ENCODE assay signal across 15 cellular contexts in the genomic region with DNA sequence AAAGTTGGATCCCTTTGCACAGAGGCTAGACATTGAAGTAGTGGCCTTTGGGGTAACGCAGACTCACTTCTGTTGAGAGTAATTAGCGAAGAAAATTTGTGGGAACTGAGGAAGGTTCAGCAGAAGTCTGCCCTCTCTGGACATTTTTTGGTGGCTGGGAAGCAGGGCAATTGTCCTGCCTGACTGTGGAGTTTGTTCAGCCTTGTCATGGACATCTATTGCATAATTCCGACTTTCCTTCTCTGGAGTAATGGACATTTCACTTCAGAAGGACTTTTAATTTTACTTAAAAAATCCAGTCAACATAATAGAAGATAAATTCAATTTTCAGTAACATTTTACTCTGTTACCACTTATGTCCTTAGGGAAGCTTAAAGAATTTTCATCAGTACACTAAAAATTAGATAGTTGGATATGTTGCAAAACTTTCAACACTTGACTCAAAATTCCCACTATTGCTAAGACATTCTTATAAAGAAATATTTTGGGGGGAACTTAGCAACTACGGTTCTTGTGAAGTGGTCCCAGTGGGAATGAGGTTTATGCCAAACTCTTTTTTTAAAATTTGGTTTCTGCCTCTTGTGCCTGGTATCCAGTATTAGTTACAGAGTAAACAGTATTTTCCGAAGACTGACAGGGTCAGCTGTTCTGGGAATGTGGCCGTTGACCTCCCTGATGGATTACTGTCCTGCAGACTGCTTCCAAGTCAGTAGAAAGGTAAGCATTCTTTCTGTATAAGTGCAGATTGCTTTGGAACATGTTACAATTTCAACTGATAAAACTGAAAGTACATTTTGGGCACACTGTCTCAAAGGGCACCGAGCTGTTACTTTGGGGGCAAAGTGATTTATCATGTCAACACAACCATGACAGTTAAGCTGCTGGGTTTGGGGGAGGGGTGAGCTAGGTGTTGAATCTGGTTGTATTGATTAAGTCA.
A peak's percentile ranks its signal among the peaks of the same experiment; 100 is the strongest.
DNase-seq lines count a peak whose midpoint lies in the region; ATAC-seq and TF ChIP-seq lines count a peak whose summit lies in the region.
"Had no signal": no experiment of that assay in that cellular context is flagged by ENCODE, and none has a peak within 500 bp of the region (broad histone marks: within the 10 kb centered on the region; RNA-seq: fewer than 3 reads in every experiment).

No MANE protein-coding gene starts in this region.

- H3K9me3 ChIP-seq in Caco-2 = no peaks in the 10 kb centered on the region
- no peaks in the 10 kb centered on the region for H3K9me3 ChIP-seq in right cardiac atrium (ENCODE audit: control insufficient read depth, low read length)
- no peaks in the 10 kb centered on the region; the same call in 1 of the 2 replicates for H3K9me3 ChIP-seq in BE2C

- CTCF ChIA-PET in Caco-2 (lab: Charles Lee) (no interaction called here), RWPE1 (lab: Yijun Ruan, JAX) (interaction anchor here (0.7 kb wide), 3 partner anchors 172 to 352 kb away, joined by 3 to 4 read pairs (median 3); no protein-coding TSS in a partner anchor)

- H3K4me1 Mint-ChIP-seq in Caco-2 (ENCODE audit: low read depth, unreplicated experiment) = peaks cover 8% of the 10 kb centered on the region
- H3K4me1 Mint-ChIP-seq: immature natural killer cell had no signal

- TF ChIP-seq CTCF in Caco-2 (IDR thresholded peaks at IDR 0.05; ENCODE audit: insufficient read depth in 1 of 2, low read depth in 1 of 2, low read length in 1 of 2, severe bottlenecking in 1 of 2, unreplicated experiment in 1 of 2) (no peak), astrocyte of the cerebellum (IDR thresholded peaks at IDR 0.05; ENCODE audit: low read depth, low read length, missing control alignments) (no peak), BE2C (IDR thresholded peaks at IDR 0.05; ENCODE audit: low read depth, low read length) (no peak), RWPE1 (conservative IDR thresholded peaks at IDR 0.05; ENCODE audit: low read depth) (no peak)

- no peaks in the 10 kb centered on the region for H3K27me3 Mint-ChIP-seq in Caco-2 (ENCODE audit: insufficient read depth, unreplicated experiment)
- H3K27me3 Mint-ChIP-seq: activated CD4-positive, alpha-beta memory T cell treated with anti-CD3 and anti-CD28 coated beads for 36 hours had no signal

- H3K36me3 Mint-ChIP-seq in Caco-2 (ENCODE audit: insufficient read depth, unreplicated experiment) = no peaks in the 10 kb centered on the region
- H3K36me3 Mint-ChIP-seq: activated CD4-positive, alpha-beta memory T cell treated with anti-CD3 and anti-CD28 coated beads for 36 hours; immature natural killer cell had no signal

- no peak overlapping the region for H3K27ac Mint-ChIP-seq in Caco-2 (ENCODE audit: unreplicated experiment)
- H3K27ac Mint-ChIP-seq: activated CD4-positive, alpha-beta memory T cell treated with anti-CD3 and anti-CD28 coated beads for 36 hours; immature natural killer cell had no signal

- 41% methylated on average over 7 of the region's 7 CpGs for WGBS in right cardiac atrium

- H3K4me1 ChIP-seq in Caco-2 (peaks cover 25% of the 10 kb centered on the region), right cardiac atrium (ENCODE audit: control insufficient read depth, insufficient read depth, low read length) (peaks cover 2% of the 10 kb centered on the region), BE2C (no peaks in the 10 kb centered on the region)

- no peak overlapping the region for H3K4me3 Mint-ChIP-seq in Caco-2 (ENCODE audit: unreplicated experiment)
- H3K4me3 Mint-ChIP-seq: activated CD4-positive, alpha-beta memory T cell treated with anti-CD3 and anti-CD28 coated beads for 36 hours; immature natural killer cell had no signal

- H3K27ac ChIP-seq in right cardiac atrium (ENCODE audit: low read length) (peak overlapping the region; percentile 81), RWPE1 (no peak overlapping the region)
- H3K27ac ChIP-seq: epithelial cell of prostate had no signal

- ATAC-seq in right cardiac atrium (peak; percentile 81 to 90), sciatic nerve (peak; percentile 87)

- in situ Hi-C loops in astrocyte of the cerebellum (cut with HindIII; ENCODE audit: low sequenced_read_pairs) = no loop called here

- H3K27me3 ChIP-seq in Caco-2 (replicated peaks; ENCODE audit: control insufficient read depth, insufficient read depth, low read length) (no peaks in the 10 kb centered on the region), right cardiac atrium (ENCODE audit: control insufficient read depth, insufficient read depth) (no peaks in the 10 kb centered on the region), BE2C (no peaks in the 10 kb centered on the region)

- intact Hi-C loops in Caco-2 (cut with micrococcal nuclease; ENCODE audit: unreplicated experiment) (no loop called here), right cardiac atrium (cut with DNase I) (no loop called here), sciatic nerve (cut with DNase I) (no loop called here)

- H3K36me3 ChIP-seq in Caco-2 (ENCODE audit: control insufficient read depth, insufficient read depth, low read length) (no peaks in the 10 kb centered on the region), BE2C (no peaks in the 10 kb centered on the region)

- POLR2A ChIA-PET in Caco-2 (lab: Charles Lee) = interaction anchor here (0.6 kb wide), 1 partner anchor 201 kb away, joined by 3 read pairs; no protein-coding TSS in a partner anchor
- POLR2A ChIA-PET in RWPE1 (lab: Yijun Ruan, JAX; ENCODE audit: low non-redundant PET) = no interaction called here

- peak; percentile 28 to 38 for DNase-seq in Caco-2
- DNase-seq in astrocyte of the cerebellum (ENCODE audit: low read depth) = peak; percentile 24
- peak; percentile 28 to 48 (median 46) for DNase-seq in right cardiac atrium
- DNase-seq in sciatic nerve (ENCODE audit: low spot score) = no peak
- DNase-seq in BE2C = no peak
- no peak for DNase-seq in germinal center (ENCODE audit: low spot score)
- no peak for DNase-seq in RWPE1 (ENCODE audit: low spot score)
- no peak for DNase-seq in KG1 (lab: John Stamatoyannopoulos, UW)
- DNase-seq: activated CD4-positive, alpha-beta memory T cell treated with anti-CD3 and anti-CD28 coated beads for 36 hours; activated gamma-delta T cell treated with Interleukin-2 at 50 U/mL for 16 hours; central memory CD4-positive, alpha-beta T cell; DMS79; immature natural killer cell; NCI-H446 treated with DMSO at 0.1 percent for 48 hours had no signal

- no TSS peak for BruUV-seq in Caco-2 (replicated peaks; lab: Mats Ljungman, UMichigan)

- no peaks in the 10 kb centered on the region for H3K9me3 Mint-ChIP-seq in Caco-2 (ENCODE audit: unreplicated experiment)
- H3K9me3 Mint-ChIP-seq: activated CD4-positive, alpha-beta memory T cell treated with anti-CD3 and anti-CD28 coated beads for 36 hours; immature natural killer cell had no signal

- H3K4me3 ChIP-seq in Caco-2 (ENCODE audit: low read depth, low read length) (no peak overlapping the region), astrocyte of the cerebellum (ENCODE audit: low read depth, low read length) (peak overlapping the region; percentile 6), right cardiac atrium (ENCODE audit: low read length) (peak overlapping the region; percentile 38), BE2C (ENCODE audit: low read depth, low read length) (no peak overlapping the region)

Comparison
In these comparisons a context has a peak if more than half of its experiments do, and no peak if none do; other contexts are left out.
1. DNase-seq: peak in Caco-2 (2 of 2), astrocyte of the cerebellum (single experiment) and right cardiac atrium (3 of 3); none in sciatic nerve (single experiment), BE2C (single experiment), germinal center (single experiment), RWPE1 (single experiment) and KG1 (single experiment).
2. H3K4me3 ChIP-seq: peak in astrocyte of the cerebellum (single experiment) and right cardiac atrium (single experiment); none in Caco-2 (single experiment) and BE2C (single experiment).